Comparison of ENCODE assay signal across 12 cellular contexts in genomic region chr4:7905461-7905915, GRCh38. TPM values are rescaled to one million over a fixed set of nuclear protein-coding genes. Genes with fewer than 3 reads are reported as not detected.
A peak's percentile ranks its signal among the peaks of the same experiment; 100 is the strongest.
DNase-seq lines count a peak whose midpoint lies in the region; ATAC-seq and TF ChIP-seq lines count a peak whose summit lies in the region.
"Had no signal": no experiment of that assay in that cellular context is flagged by ENCODE, and none has a peak within 500 bp of the region (broad histone marks: within the 10 kb centered on the region; RNA-seq: fewer than 3 reads in every experiment).

No MANE protein-coding gene starts in this region.

- DNase-seq in AG04450 (ENCODE audit: low read depth, low spot score) (no peak), fibroblast of peridontal ligament (ENCODE audit: extremely low read depth) (peak; percentile 73), omental fat pad (ENCODE audit: low spot score) (no peak), WERI-Rb-1 (no peak), GM19240 (ENCODE audit: insufficient read length, low spot score) (no peak)
- no peak for DNase-seq in activated CD4-positive, alpha-beta T cell treated with anti-CD3 and anti-CD28 coated beads, Interleukin-2, amount 50 U/mL, for 1 hour
- DNase-seq: activated gamma-delta T cell treated with Interleukin-2 at 50 U/mL for 16 hours; erythroblast; NK-92 treated with Interleukin-12 subunit alpha and Interleukin-12 subunit beta, amount 100 ng/mL, for 24 hours had no signal

- CTCF ChIA-PET in AG04450 (lab: Charles Lee): interaction anchor here (1.0 kb wide), 1 partner anchor 103 kb away, joined by 4 read pairs; no protein-coding TSS in a partner anchor

- H3K9me3 ChIP-seq in AG04450 (ENCODE audit: control insufficient read depth, insufficient read depth, low read length): no peaks in the 10 kb centered on the region
- no peaks in the 10 kb centered on the region for H3K9me3 ChIP-seq in WERI-Rb-1 (ENCODE audit: severe bottlenecking)
- H3K9me3 ChIP-seq: MG63 had no signal

- H3K4me3 ChIP-seq in AG04450 (ENCODE audit: low read depth, low read length): peak overlapping the region; percentile 34
- no peak overlapping the region for H3K4me3 ChIP-seq in WERI-Rb-1 (ENCODE audit: low read depth, low read length)
- H3K4me3 ChIP-seq: MG63 had no signal

- TF ChIP-seq CTCF in AG04450 (IDR thresholded peaks at IDR 0.05; ENCODE audit: low read depth, low read length) (no peak), omental fat pad (IDR thresholded peaks at IDR 0.05) (no peak), WERI-Rb-1 (IDR thresholded peaks at IDR 0.05; ENCODE audit: low read depth, low read length) (no peak)

- no peaks in the 10 kb centered on the region for H3K36me3 ChIP-seq in WERI-Rb-1
- H3K36me3 ChIP-seq: MG63 had no signal

- H3K27ac ChIP-seq in AG04450 (ENCODE audit: low read depth, low read length) (peak overlapping the region; percentile 97), WERI-Rb-1 (no peak overlapping the region)

- POLR2A ChIA-PET in AG04450 (lab: Yijun Ruan, JAX): interaction anchor here (0.7 to 1.3 kb wide), 5 partner anchors 8 to 61 kb away, joined by 3 to 6 read pairs (median 4); partner anchors contain the start of gene AFAP1

- H3K27me3 ChIP-seq in AG04450 (ENCODE audit: control insufficient read depth, insufficient read depth, low read length) (no peaks in the 10 kb centered on the region), WERI-Rb-1 (ENCODE audit: insufficient read depth, low read depth, severe bottlenecking) (no peaks in the 10 kb centered on the region)
- H3K27me3 ChIP-seq: MG63 had no signal

- ATAC-seq in SK-N-SH treated with all-trans-retinoic acid at 6 μM for 48 hours (peak; percentile 4), omental fat pad (ENCODE audit: low FRiP score) (peak; percentile 41), HG03565 (IDR thresholded peaks at IDR 0.05; ENCODE audit: unreplicated experiment) (no peak)

TF ChIP-seq in SK-N-SH treated with all-trans-retinoic acid at 6 μM for 48 hours, 23 proteins besides CTCF, POLR2A, EP300 and RAD21:
- no peak for TF ChIP-seq PPARA (CRISPR knock-in tag; IDR thresholded peaks at IDR 0.05; ENCODE audit: borderline replicate concordance)
- TF ChIP-seq ESRRG (CRISPR knock-in tag; IDR thresholded peaks at IDR 0.05): no peak
- no peak for TF ChIP-seq ZFP3 (CRISPR knock-in tag; IDR thresholded peaks at IDR 0.05)
- TF ChIP-seq TSHZ2 (CRISPR knock-in tag; IDR thresholded peaks at IDR 0.05): no peak
- no peak for TF ChIP-seq TCF4 (CRISPR knock-in tag; IDR thresholded peaks at IDR 0.05; ENCODE audit: borderline replicate concordance)
- no peak for TF ChIP-seq ZNF565 (CRISPR knock-in tag; conservative IDR thresholded peaks at IDR 0.05; ENCODE audit: low read depth)
- no peak for TF ChIP-seq ARNTL (CRISPR knock-in tag; IDR thresholded peaks at IDR 0.05; ENCODE audit: borderline replicate concordance, low read depth)
- no peak for TF ChIP-seq RARB (CRISPR knock-in tag; IDR thresholded peaks at IDR 0.05)

RNA-seq across cellular contexts. Expression of gene AFAP1, which starts 34.2 kb away (rescaled TPM):
- polyA plus RNA-seq in AG04450 (2011; rRNA removed): 57.9 and 61.7 TPM in 2 replicates
- polyA minus RNA-seq in AG04450 (2011; rRNA and poly(A)+ RNA removed): 77.9 and 84.3 TPM in 2 replicates
- 10 to 100 TPM; 24.6 to 35.5 (median 26.9) TPM for total RNA-seq in omental fat pad
